In genomic region chr4:25098964-25099843, GRCh38 we compare ENCODE assay signal across 10 cellular contexts.
DNase-seq lines count a peak whose midpoint lies in the region; ATAC-seq and TF ChIP-seq lines count a peak whose summit lies in the region.
"Had no signal": no experiment of that assay in that cellular context is flagged by ENCODE, and none has a peak within 500 bp of the region (broad histone marks: within the 10 kb centered on the region; RNA-seq: fewer than 3 reads in every experiment).

No MANE protein-coding gene starts in this region.

- peaks cover 2 to 11% (median 3%) of the 10 kb centered on the region in 3 donors for H3K4me1 ChIP-seq in gastroesophageal sphincter
- peaks cover 24% of the 10 kb centered on the region for H3K4me1 ChIP-seq in skeletal muscle satellite cell (ENCODE audit: control insufficient read depth, insufficient read depth, low read length)

- peak overlapping the region; percentile 48; the same call in 1 of the 2 replicates for H3K4me3 Mint-ChIP-seq in HFFc6
- no peak overlapping the region for H3K4me3 Mint-ChIP-seq in CD14-positive monocyte

- H3K9me3 Mint-ChIP-seq in HFFc6 (peaks cover 14% of the 10 kb centered on the region), CD14-positive monocyte (peaks cover 7 to 14% (median 12%) of the 10 kb centered on the region in 7 donors)

- H3K4me1 Mint-ChIP-seq in HFFc6 (ENCODE audit: low read depth), result peaks cover 18% of the 10 kb centered on the region
- H3K4me1 Mint-ChIP-seq in CD14-positive monocyte, result no peaks in the 10 kb centered on the region

- H3K27me3 ChIP-seq in gastroesophageal sphincter (no peaks in the 10 kb centered on the region), skeletal muscle satellite cell (ENCODE audit: control insufficient read depth, insufficient read depth, low read length) (peaks cover 34% of the 10 kb centered on the region)
- H3K27me3 ChIP-seq: neutrophil had no signal

- TF ChIP-seq POLR2A in gastroesophageal sphincter (IDR thresholded peaks at IDR 0.05), result no peak

- H3K27ac ChIP-seq in gastroesophageal sphincter, result no peak overlapping the region
- H3K27ac ChIP-seq: neutrophil had no signal

- no peak for TF ChIP-seq CTCF in HFFc6 (IDR thresholded peaks at IDR 0.05)
- TF ChIP-seq CTCF in gastroesophageal sphincter (IDR thresholded peaks at IDR 0.05), result no peak
- TF ChIP-seq CTCF in CD14-positive monocyte (IDR thresholded peaks at IDR 0.05), result no peak

- H3K27ac Mint-ChIP-seq in HFFc6 (no peak overlapping the region), CD14-positive monocyte (no peak overlapping the region)

- H3K36me3 ChIP-seq in gastroesophageal sphincter, result no peaks in the 10 kb centered on the region
- no peaks in the 10 kb centered on the region for H3K36me3 ChIP-seq in skeletal muscle satellite cell (ENCODE audit: insufficient read depth, low read length)
- H3K36me3 ChIP-seq: neutrophil had no signal

- intact Hi-C loops in CD14-positive monocyte (cut with micrococcal nuclease), result no loop called here

- H3K9me3 ChIP-seq in gastroesophageal sphincter, result no peaks in the 10 kb centered on the region
- H3K9me3 ChIP-seq in skeletal muscle satellite cell (replicated peaks; ENCODE audit: low read length), result no peaks in the 10 kb centered on the region
- H3K9me3 ChIP-seq: neutrophil had no signal

- no peak overlapping the region for H3K9ac ChIP-seq in skeletal muscle satellite cell (ENCODE audit: low read depth, low read length)

- ATAC-seq in gastroesophageal sphincter, result peak; percentile 39
- ATAC-seq in HG03521 (IDR thresholded peaks at IDR 0.05; ENCODE audit: unreplicated experiment), result no peak

- no peak overlapping the region for H3K4me3 ChIP-seq in gastroesophageal sphincter
- no peak overlapping the region for H3K4me3 ChIP-seq in skeletal muscle satellite cell (ENCODE audit: low read length)

- H3K4me2 ChIP-seq in skeletal muscle satellite cell (ENCODE audit: low read length), result peak overlapping the region; percentile 59

- DNase-seq in HFFc6 (peak; percentile 66), RPMI8226 (peak; percentile 61), activated gamma-delta T cell treated with Interleukin-2 at 50 U/mL for 16 hours (no peak), CD14-positive monocyte (ENCODE audit: low spot score) (no peak)
- no peak for DNase-seq in stimulated activated CD4-positive, alpha-beta T cell treated with anti-CD3 and anti-CD28 coated beads, Interleukin-2, amount 100 ng/mL, for 48 hours
- DNase-seq: T-helper 1 cell had no signal

- H3K27me3 Mint-ChIP-seq in HFFc6 (ENCODE audit: insufficient read depth) (peaks cover 23% of the 10 kb centered on the region), CD14-positive monocyte (ENCODE audit: low read depth in 3 of 3) (peaks cover 1 to 5% (median 2%) of the 10 kb centered on the region in 3 donors)

- no peak for TF ChIP-seq EP300 in gastroesophageal sphincter (IDR thresholded peaks at IDR 0.05)

- H3K36me3 Mint-ChIP-seq in HFFc6 (ENCODE audit: low read depth), result no peaks in the 10 kb centered on the region; the same call in 1 of the 2 replicates
- H3K36me3 Mint-ChIP-seq in CD14-positive monocyte, result no peaks in the 10 kb centered on the region

- 22 to 42% methylated on average over 7 to 9 of the region's 10 CpGs for WGBS in gastroesophageal sphincter (ENCODE audit: low coverage in 1 of 2), 2 donors

Comparison
In these comparisons a context has a peak if more than half of its experiments do, and no peak if none do; other contexts are left out.
1. DNase-seq: peak in HFFc6 (single experiment) and RPMI8226 (single experiment); none in activated gamma-delta T cell treated with Interleukin-2 at 50 U/mL for 16 hours (single experiment), stimulated activated CD4-positive, alpha-beta T cell treated with anti-CD3 and anti-CD28 coated beads, Interleukin-2, amount 100 ng/mL, for 48 hours (0 of 2) and CD14-positive monocyte (single experiment).